11 cellular contexts compared by ENCODE assay signal in genomic region chr4:7956306-7957112, GRCh38. TPM values are rescaled to one million over a fixed set of nuclear protein-coding genes. Genes with fewer than 3 reads are reported as not detected.
DNase-seq lines count a peak whose midpoint lies in the region; ATAC-seq and TF ChIP-seq lines count a peak whose summit lies in the region.
"Had no signal": no experiment of that assay in that cellular context is flagged by ENCODE, and none has a peak within 500 bp of the region (broad histone marks: within the 10 kb centered on the region; RNA-seq: fewer than 3 reads in every experiment).

No MANE protein-coding gene starts in this region.

- intact Hi-C loops in A673 (cut with micrococcal nuclease; ENCODE audit: unreplicated experiment): no loop called here
- intact Hi-C loops in Panc1 (cut with micrococcal nuclease; ENCODE audit: unreplicated experiment): no loop called here
- intact Hi-C loops in esophagus muscularis mucosa (cut with DNase I): no loop called here
- intact Hi-C loops in naive thymus-derived CD4-positive, alpha-beta T cell (cut with micrococcal nuclease): no loop called here

- peaks cover 0 to 6% (median 0%) of the 10 kb centered on the region in 5 donors for H3K27me3 Mint-ChIP-seq in naive thymus-derived CD4-positive, alpha-beta T cell

- BruUV-seq in A673 (replicated peaks; lab: Mats Ljungman, UMichigan) (no TSS peak), Panc1 (replicated peaks; lab: Mats Ljungman, UMichigan) (no TSS peak)

- peak; percentile 87 for ATAC-seq in Panc1
- ATAC-seq in naive thymus-derived CD4-positive, alpha-beta T cell: no peak

- CTCF ChIA-PET in A673 (lab: Charles Lee): interaction anchor here (1.0 kb wide), 1 partner anchor 11 kb away, joined by 3 read pairs; no protein-coding TSS in a partner anchor
- CTCF ChIA-PET in Panc1 (lab: Charles Lee): no interaction called here
- CTCF ChIA-PET in naive thymus-derived CD4-positive, alpha-beta T cell (lab: Charles Lee): no interaction called here

- in situ Hi-C loops in Panc1 (cut with HindIII; ENCODE audit: low pct_unique_long_range_greater_than_20kb, low sequenced_read_pairs): no loop called here

- H3K36me3 ChIP-seq in A673 (ENCODE audit: insufficient read depth, low read length, poor library complexity, severe bottlenecking) (no peaks in the 10 kb centered on the region), Panc1 (ENCODE audit: control insufficient read depth, insufficient read depth, low read length) (no peaks in the 10 kb centered on the region), esophagus muscularis mucosa (no peaks in the 10 kb centered on the region), mesodermal cell (ENCODE audit: control insufficient read depth, insufficient read depth, low read length) (no peaks in the 10 kb centered on the region)
- H3K36me3 ChIP-seq in naive thymus-derived CD4-positive, alpha-beta T cell (ENCODE audit: control insufficient read depth in 2 of 3, insufficient read depth in 3 of 3, low read length in 3 of 3): no peaks in the 10 kb centered on the region

- no peak for DNase-seq in A673 (ENCODE audit: low spot score)
- DNase-seq in Panc1 (ENCODE audit: low read depth, low spot score): no peak
- no peak for DNase-seq in esophagus muscularis mucosa (ENCODE audit: extremely low spot score)
- no peak for DNase-seq in NCI-H2196 treated with DMSO at 0.1 percent for 48 hours (lab: John Stamatoyannopoulos, UW; ENCODE audit: unreplicated experiment)
- DNase-seq in activated CD4-positive, alpha-beta T cell treated with anti-CD3 and anti-CD28 coated beads for 48 hours: no peak
- DNase-seq in NCI-H187 treated with DMSO at 0.1 percent for 48 hours (lab: John Stamatoyannopoulos, UW): no peak
- DNase-seq in naive thymus-derived CD4-positive, alpha-beta T cell: no peak
- DNase-seq: activated CD8-positive, alpha-beta memory T cell treated with anti-CD3 and anti-CD28 coated beads for 24 hours had no signal

- H3K36me3 Mint-ChIP-seq in naive thymus-derived CD4-positive, alpha-beta T cell: peaks cover 0 to 8% (median 4%) of the 10 kb centered on the region in 5 donors
- H3K36me3 Mint-ChIP-seq: brain had no signal

- TF ChIP-seq POLR2A in esophagus muscularis mucosa (IDR thresholded peaks at IDR 0.05; ENCODE audit: low read depth): no peak

- peaks cover 0 to 19% (median 4%) of the 10 kb centered on the region in 11 donors for H3K9me3 Mint-ChIP-seq in naive thymus-derived CD4-positive, alpha-beta T cell

- H3K4me1 Mint-ChIP-seq in naive thymus-derived CD4-positive, alpha-beta T cell: peaks cover 7 to 20% (median 9%) of the 10 kb centered on the region in 7 donors

- no peak overlapping the region for H3K4me3 ChIP-seq in A673 (ENCODE audit: low read depth, low read length, poor library complexity, severe bottlenecking)
- H3K4me3 ChIP-seq in Panc1 (ENCODE audit: low read depth in 2 of 2, low read length in 2 of 2): peak overlapping the region in 1 of 2 experiments; percentile 8; a peak in 1 of 4 replicates
- no peak overlapping the region for H3K4me3 ChIP-seq in esophagus muscularis mucosa
- no peak overlapping the region for H3K4me3 ChIP-seq in mesodermal cell (ENCODE audit: extremely low read depth, insufficient read depth, low read length, poor library complexity, severe bottlenecking)
- no peak overlapping the region for H3K4me3 ChIP-seq in naive thymus-derived CD4-positive, alpha-beta T cell (ENCODE audit: low read length)

- H3K4me3 Mint-ChIP-seq in naive thymus-derived CD4-positive, alpha-beta T cell: no peak overlapping the region
- H3K4me3 Mint-ChIP-seq: B cell, brain had no signal

- no peak for TF ChIP-seq EP300 in esophagus muscularis mucosa (IDR thresholded peaks at IDR 0.05)

- H3K9me3 ChIP-seq in A673 (ENCODE audit: low read depth, low read length, poor library complexity, severe bottlenecking) (no peaks in the 10 kb centered on the region), Panc1 (ENCODE audit: control insufficient read depth, insufficient read depth, low read depth, low read length) (no peaks in the 10 kb centered on the region; the same call in 1 of the 2 replicates), esophagus muscularis mucosa (no peaks in the 10 kb centered on the region), mesodermal cell (ENCODE audit: control insufficient read depth, low read length) (peaks cover 6% of the 10 kb centered on the region)
- peaks cover 0 to 2% (median 0%) of the 10 kb centered on the region in 3 experiments for H3K9me3 ChIP-seq in naive thymus-derived CD4-positive, alpha-beta T cell (ENCODE audit: control insufficient read depth in 2 of 3, low read length in 3 of 3)

- 79% methylated on average over 9 of the region's 10 CpGs for WGBS in esophagus muscularis mucosa
- WGBS in mesodermal cell (ENCODE audit: insufficient coverage in 2 of 2), 2 experiments: 68 to 78% methylated on average over 5 of the region's 10 CpGs

- H3K27ac Mint-ChIP-seq in naive thymus-derived CD4-positive, alpha-beta T cell: no peak overlapping the region
- H3K27ac Mint-ChIP-seq: B cell had no signal

- TF ChIP-seq CTCF in A673 (conservative IDR thresholded peaks at IDR 0.05; ENCODE audit: low read depth, low read length) (no peak), Panc1 (IDR thresholded peaks at IDR 0.05) (no peak), esophagus muscularis mucosa (IDR thresholded peaks at IDR 0.05) (no peak)

- POLR2A ChIA-PET in A673 (lab: Charles Lee; ENCODE audit: low non-redundant PET) (no interaction called here), Panc1 (lab: Charles Lee) (interaction anchor here (0.7 kb wide), 1 partner anchor 17 kb away, joined by 3 read pairs; the partner anchor contains the start of gene AFAP1)
- POLR2A ChIA-PET in naive thymus-derived CD4-positive, alpha-beta T cell (lab: Charles Lee): no interaction called here

- H3K27ac ChIP-seq in A673 (ENCODE audit: low read depth, low read length, poor library complexity, severe bottlenecking) (peak overlapping the region; percentile 17), Panc1 (ENCODE audit: low read length) (peak overlapping the region; percentile 99), esophagus muscularis mucosa (replicated peaks in 1 of 4) (peak overlapping the region in 3 of 4 donors; percentile 34 to 62 (median 50)), mesodermal cell (ENCODE audit: low read depth, low read length, severe bottlenecking) (peak overlapping the region; percentile 65)
- no peak overlapping the region for H3K27ac ChIP-seq in naive thymus-derived CD4-positive, alpha-beta T cell (ENCODE audit: low read depth, low read length)

- H3K27me3 ChIP-seq in A673 (replicated peaks; ENCODE audit: insufficient read depth, low read depth, low read length, poor library complexity) (no peaks in the 10 kb centered on the region), Panc1 (ENCODE audit: control insufficient read depth, insufficient read depth, low read length) (no peaks in the 10 kb centered on the region), esophagus muscularis mucosa (no peaks in the 10 kb centered on the region)
- H3K27me3 ChIP-seq in naive thymus-derived CD4-positive, alpha-beta T cell (ENCODE audit: control insufficient read depth in 2 of 2, insufficient read depth in 2 of 2, low read length in 2 of 2): no peaks in the 10 kb centered on the region

- H3K4me1 ChIP-seq in A673 (ENCODE audit: insufficient read depth, low read length, poor library complexity, severe bottlenecking) (peaks cover 47% of the 10 kb centered on the region), Panc1 (ENCODE audit: control insufficient read depth, insufficient read depth, low read length) (peaks cover 58% of the 10 kb centered on the region), esophagus muscularis mucosa (peaks cover 16 to 53% (median 46%) of the 10 kb centered on the region in 4 donors), mesodermal cell (ENCODE audit: control insufficient read depth, insufficient read depth, low read length, poor library complexity, severe bottlenecking) (peaks cover 20% of the 10 kb centered on the region)
- H3K4me1 ChIP-seq in naive thymus-derived CD4-positive, alpha-beta T cell (ENCODE audit: control insufficient read depth in 2 of 2, insufficient read depth in 2 of 2, low read length in 2 of 2): peaks cover 10 to 13% of the 10 kb centered on the region in 2 donors

RNA-seq across cellular contexts. Expression of gene AFAP1, which starts 16.8 kb away (rescaled TPM):
- total RNA-seq in A673 (2021): 42.6 and 42.9 TPM in 2 replicates
- total RNA-seq in Panc1 (2021; ENCODE audit: unreplicated experiment): 94.7 TPM
- polyA plus RNA-seq in Panc1 (2012; ENCODE audit: insufficient read length): 90.7 TPM
- total RNA-seq in esophagus muscularis mucosa: 10 to 100 TPM; 37.8 to 71.3 (median 50.9) TPM
- polyA plus RNA-seq in mesodermal cell (2013, experiment 1 of 2): 22.1 TPM
- polyA plus RNA-seq in mesodermal cell (2013, experiment 2 of 2): 20.3 TPM
- 10 to 100 TPM in 3 of 5 experiments, 1 to 10 TPM in 2; 8.6 to 27.2 (median 13.3) TPM for total RNA-seq in naive thymus-derived CD4-positive, alpha-beta T cell
- polyA plus RNA-seq in naive thymus-derived CD4-positive, alpha-beta T cell: 1 to 10 TPM; 2.2 to 7.4 TPM
